In the genomic region with DNA sequence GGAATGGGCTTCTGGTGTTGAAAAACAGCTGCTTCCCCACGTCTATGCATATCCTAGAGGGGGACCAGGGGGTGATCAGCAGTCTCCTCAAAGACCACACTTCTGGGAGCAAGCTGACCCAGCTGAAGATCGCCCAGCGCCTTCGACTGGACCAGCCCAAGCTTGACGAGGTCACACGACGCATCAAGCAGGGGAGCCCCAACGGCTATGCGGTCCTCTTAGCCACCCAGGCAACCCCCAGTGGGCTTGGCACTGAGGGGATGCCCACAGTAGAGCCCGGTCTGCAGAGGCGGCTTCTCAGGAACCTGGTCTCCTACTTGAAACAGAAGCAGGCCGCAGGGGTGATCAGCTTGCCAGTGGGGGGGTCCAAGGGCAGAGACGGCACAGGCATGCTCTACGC, we compare ENCODE assay signal across 15 cellular contexts. TPM values are rescaled to one million over a fixed set of nuclear protein-coding genes. Genes with fewer than 3 reads are reported as not detected.
DNase-seq lines count a peak whose midpoint lies in the region; ATAC-seq, FAIRE-seq and TF ChIP-seq lines count a peak whose summit lies in the region.
"Had no signal": no experiment of that assay in that cellular context is flagged by ENCODE, and none has a peak within 500 bp of the region (broad histone marks: within the 10 kb centered on the region; RNA-seq: fewer than 3 reads in every experiment).

No MANE protein-coding gene starts in this region.

- H4K20me1 ChIP-seq in GM12878 (ENCODE audit: control insufficient read depth, insufficient read depth), result peaks cover 11% of the 10 kb centered on the region; the same call in 1 of the 2 replicates

- H3K36me3 Mint-ChIP-seq in CD4-positive, alpha-beta T cell (ENCODE audit: low read depth), result peaks cover 64% of the 10 kb centered on the region
- H3K36me3 Mint-ChIP-seq in nephron (ENCODE audit: low read depth), result peaks cover 58% of the 10 kb centered on the region

- peaks cover 17% of the 10 kb centered on the region for H3K4me1 ChIP-seq in GM12878 (ENCODE audit: control insufficient read depth, insufficient read depth, low read length)

- no peak for TF ChIP-seq CTCF in CD4-positive, alpha-beta T cell (IDR thresholded peaks at IDR 0.05)
- TF ChIP-seq CTCF in GM12878 (IDR thresholded peaks at IDR 0.05 in 2 of 3, conservative IDR thresholded peaks at IDR 0.05 in 1 of 3; ENCODE audit: control insufficient read depth in 2 of 3, extremely low read depth in 1 of 3, insufficient read depth in 1 of 3, low read depth in 3 of 3, low read length in 3 of 3) (no peak), nephron (IDR thresholded peaks at IDR 0.05; ENCODE audit: unreplicated experiment in 3 of 3) (no peak)

- SMC1A ChIA-PET in GM12878 (lab: Charles Lee; ENCODE audit: uncharacterized antibody, unreplicated experiment), result no interaction called here

- no peaks in the 10 kb centered on the region for H3K9me3 ChIP-seq in CD4-positive, alpha-beta T cell (ENCODE audit: control insufficient read depth, low read length)
- H3K9me3 ChIP-seq in GM12878 (replicated peaks; ENCODE audit: control insufficient read depth, insufficient read depth, low read length), result no peaks in the 10 kb centered on the region
- H3K9me3 ChIP-seq: gastroesophageal sphincter had no signal

- DNase-seq in CD4-positive, alpha-beta T cell, result no peak
- DNase-seq in HEK293T (ENCODE audit: extremely low spot score) (no peak), GM12878 (ENCODE audit: low read depth, low spot score) (no peak), GOT3 (lab: John Stamatoyannopoulos, UW) (no peak), NCI-H510A (lab: John Stamatoyannopoulos, UW) (no peak)
- DNase-seq in stimulated activated CD4-positive, alpha-beta T cell treated with anti-CD3 and anti-CD28 coated beads, Interleukin-4, amount 100 ng/mL, for 4 hours, result no peak
- DNase-seq: effector CD8-positive, alpha-beta T cell; NCI-H2227 treated with DMSO at 0.1 percent for 48 hours; RPMI8226 had no signal

- no peaks in the 10 kb centered on the region for H3K9me3 Mint-ChIP-seq in CD4-positive, alpha-beta T cell
- H3K9me3 Mint-ChIP-seq in nephron, result no peaks in the 10 kb centered on the region

- RAD21 ChIA-PET in GM12878 (lab: Charles Lee; ENCODE audit: unreplicated experiment), result interaction anchor here (0.7 kb wide), 1 partner anchor 108 kb away, joined by 3 read pairs; no protein-coding TSS in a partner anchor

- H3K79me2 ChIP-seq in GM12878 (ENCODE audit: control insufficient read depth, insufficient read depth, low read length), result peaks cover 43% of the 10 kb centered on the region

- H3K36me3 ChIP-seq in GM12878 (ENCODE audit: control insufficient read depth in 2 of 2, insufficient read depth in 2 of 2, low read length in 1 of 2), result peaks cover 18 to 33% of the 10 kb centered on the region in 2 experiments

- no peaks in the 10 kb centered on the region for H3K27me3 Mint-ChIP-seq in CD4-positive, alpha-beta T cell
- H3K27me3 Mint-ChIP-seq in nephron (ENCODE audit: low read depth), result no peaks in the 10 kb centered on the region

- peak overlapping the region; percentile 85 for H3K27ac Mint-ChIP-seq in CD4-positive, alpha-beta T cell
- H3K27ac Mint-ChIP-seq in nephron, result peak overlapping the region in 2 of 3 experiments; percentile 11 to 71

- peaks cover 59% of the 10 kb centered on the region for H3K4me1 Mint-ChIP-seq in CD4-positive, alpha-beta T cell (ENCODE audit: low read depth)
- H3K4me1 Mint-ChIP-seq in nephron, result peaks cover 44% of the 10 kb centered on the region

- WGBS in GM12878 (ENCODE audit: insufficient coverage, insufficient replicate concordance, low lambda C conversion rate, missing lambda C conversion rate), result 80% methylated on average over 14 of the region's 14 CpGs

- no peak for FAIRE-seq in GM12878 (lab: Jason Lieb, UNC)
- FAIRE-seq: keratinocyte, TTC549 had no signal

- CTCF ChIA-PET in CD4-positive, alpha-beta T cell (lab: Charles Lee), result no interaction called here
- CTCF ChIA-PET in HEK293T (lab: Yijun Ruan, JAX) (no interaction called here), GM12878 (lab: Yijun Ruan, JAX) (interaction anchor here (0.6 to 1.9 kb wide), 3 partner anchors 41 to 629 kb away, joined by 3 to 8 read pairs (median 3); no protein-coding TSS in a partner anchor)

- no peak for ATAC-seq in CD4-positive, alpha-beta T cell (ENCODE audit: poor library complexity)
- ATAC-seq in GM12878 (no peak), GM21367 (IDR thresholded peaks at IDR 0.05; ENCODE audit: unreplicated experiment) (no peak)
- ATAC-seq: gastroesophageal sphincter, HCT116 had no signal

- intact Hi-C loops in CD4-positive, alpha-beta T cell (cut with DNase I, micrococcal nuclease), result loop anchor here in 1 of 2 experiments (5.0 to 10.0 kb wide), 3 partner anchors 144 to 1041 kb away; a partner anchor contains a TSS
- intact Hi-C loops in GM12878 (cut with micrococcal nuclease; ENCODE audit: unreplicated experiment), result loop anchor here (5.0 kb wide), 2 partner anchors 104 to 404 kb away; no protein-coding TSS in a partner anchor

- TF ChIP-seq RAD21 in GM12878 (IDR thresholded peaks at IDR 0.05; ENCODE audit: insufficient read depth, low read depth, low read length), result no peak

- POLR2A ChIA-PET in CD4-positive, alpha-beta T cell (lab: Charles Lee), result interaction anchor here (1.3 to 3.3 kb wide), 3 partner anchors 9 to 106 kb away, joined by 3 to 17 read pairs (median 13); a partner anchor contains a TSS
- POLR2A ChIA-PET in HEK293T (lab: Yijun Ruan, JAX) (interaction anchor here (1.3 to 1.7 kb wide), 2 partner anchors 106 to 777 kb away, joined by 4 to 8 read pairs; a partner anchor contains a TSS), GM12878 (lab: Charles Lee) (interaction anchor here (0.5 kb wide), 1 partner anchor 300 kb away, joined by 8 read pairs; no protein-coding TSS in a partner anchor)

- no peaks in the 10 kb centered on the region for H3K27me3 ChIP-seq in CD4-positive, alpha-beta T cell (ENCODE audit: control insufficient read depth, insufficient read depth, low read length)
- no peaks in the 10 kb centered on the region for H3K27me3 ChIP-seq in GM12878 (replicated peaks in 1 of 2; ENCODE audit: control insufficient read depth in 2 of 2, insufficient read depth in 2 of 2, low read length in 1 of 2)
- H3K27me3 ChIP-seq: gastroesophageal sphincter had no signal

- in situ Hi-C loops in GM12878 (cut with MboI), result loop anchor here (10.0 kb wide), 1 partner anchor 1059 kb away; no protein-coding TSS in a partner anchor

- H3K9ac ChIP-seq in GM12878 (ENCODE audit: control insufficient read depth, insufficient read depth, low read length), result no peak overlapping the region

- H3K4me3 Mint-ChIP-seq in CD4-positive, alpha-beta T cell, result peak overlapping the region; percentile 80
- H3K4me3 Mint-ChIP-seq in nephron, result peak overlapping the region; percentile 85 to 87 (median 85)

- no peak overlapping the region for H3K4me3 ChIP-seq in GM12878

- H3K27ac ChIP-seq in CD4-positive, alpha-beta T cell (ENCODE audit: low read depth, low read length), result peak overlapping the region; percentile 17
- no peak overlapping the region for H3K27ac ChIP-seq in GM12878 (ENCODE audit: control insufficient read depth, insufficient read depth)

- TF ChIP-seq EP300 in GM12878 (IDR thresholded peaks at IDR 0.05; ENCODE audit: borderline replicate concordance in 1 of 2, control insufficient read depth in 1 of 2, low read depth in 2 of 2, low read length in 2 of 2), result no peak

- no peak overlapping the region for H2AFZ ChIP-seq in GM12878 (ENCODE audit: control insufficient read depth, low read depth, low read length)

- TF ChIP-seq POLR2A in GM12878 (IDR thresholded peaks at IDR 0.05; ENCODE audit: low read depth, low read length), result peak; percentile 62

- no TSS peak for BruUV-seq in GM12878 (replicated peaks; lab: Mats Ljungman, UMichigan)

- H3K4me2 ChIP-seq in GM12878 (ENCODE audit: control insufficient read depth, insufficient read depth), result no peak overlapping the region

TF ChIP-seq in HEK293T, 16 proteins besides CTCF, POLR2A, EP300 and RAD21 (continues in another document):
- no peak for TF ChIP-seq ELF4 (IDR thresholded peaks at IDR 0.05)

RNA-seq across cellular contexts. Expression of a gene that starts 2.5 kb away (rescaled TPM):
- 10 to 100 TPM; 29.1 to 29.2 TPM for total RNA-seq in CD4-positive, alpha-beta T cell
- total RNA-seq in GM12878 (2013; cell fraction: nucleolus; rRNA removed), result 8.5 and 10.2 TPM in 2 replicates
- 23.1 and 26.1 TPM in 2 replicates for total RNA-seq in GM12878 (2014; rRNA removed)
- total RNA-seq in GM12878 (2014; rRNA removed; fragmentation: Illumina TruSeq; extraction: Trizol), result 17.8 and 19.9 TPM in 2 replicates
- total RNA-seq in GM12878 (2021), result 34.5 and 34.8 TPM in 2 replicates
- 8.1 TPM for polyA plus RNA-seq in GM12878 (2011; ENCODE audit: low read depth)
- polyA plus RNA-seq in GM12878 (2011; rRNA removed), result 5.1 and 6.1 TPM in 2 replicates
- polyA plus RNA-seq in GM12878 (2011; cell fraction: cytosol; rRNA removed), result 7.8 and 9.8 TPM in 2 replicates
- polyA plus RNA-seq in GM12878 (2011; cell fraction: nucleus; rRNA removed), result 7.2 and 8.5 TPM in 2 replicates
- polyA plus RNA-seq in GM12878 (2012), result 11.3 and 18.0 TPM in 2 replicates
- 12.5 and 21.2 TPM in 2 replicates for polyA plus RNA-seq in GM12878 (2014; fragmentation: Illumina TruSeq; extraction: Trizol)
- 1 to 10 TPM; 2.4 to 3.0 TPM for polyA plus RNA-seq in GM12878 (2014; fragmentation: Nextera tagmentation; extraction: Ambion mirVana)
- polyA plus RNA-seq in GM12878 (2014; rRNA removed), result 22.9 and 23.6 TPM in 2 replicates
- polyA plus RNA-seq in GM12878 (2016; fragmentation: Nextera tagmentation; extraction: Ambion mirVana), result 10 to 100 TPM in 1 of 2 experiments, 1 to 10 TPM in 1; 3.5 to 18.3 TPM
- polyA minus RNA-seq in GM12878 (2011; rRNA and poly(A)+ RNA removed), result 9.5 and 14.5 TPM in 2 replicates
- polyA minus RNA-seq in GM12878 (2011; cell fraction: cytosol; rRNA and poly(A)+ RNA removed), result 4.8 and 6.3 TPM in 2 replicates
- 11.7 and 18.3 TPM in 2 replicates for polyA minus RNA-seq in GM12878 (2011; cell fraction: nucleus; rRNA and poly(A)+ RNA removed)

RNA-seq across cellular contexts. Expression of a gene that starts 8.5 kb away (rescaled TPM):
- total RNA-seq in CD4-positive, alpha-beta T cell, result 10 to 100 TPM; 26.4 to 30.2 TPM
- 15.9 and 16.2 TPM in 2 replicates for total RNA-seq in GM12878 (2013; cell fraction: nucleolus; rRNA removed)
- total RNA-seq in GM12878 (2014; rRNA removed) (73.4 and 81.6 TPM in 2 replicates), GM12878 (2014; rRNA removed; fragmentation: Illumina TruSeq; extraction: Trizol) (84.6 and 100 TPM in 2 replicates), GM12878 (2021) (79.7 and 81.5 TPM in 2 replicates)
- polyA plus RNA-seq in GM12878 (2011; ENCODE audit: low read depth), result 50.6 TPM
- polyA plus RNA-seq in GM12878 (2011; rRNA removed) (65.7 and 85.1 TPM in 2 replicates), GM12878 (2014; fragmentation: Illumina TruSeq; extraction: Trizol) (120 and 125 TPM in 2 replicates), GM12878 (2014; fragmentation: Nextera tagmentation; extraction: Ambion mirVana) (10 to 100 TPM; 22.0 to 68.0 TPM), GM12878 (2014; rRNA removed) (84.3 and 88.6 TPM in 2 replicates), GM12878 (2016; fragmentation: Nextera tagmentation; extraction: Ambion mirVana) (100 to 1,000 TPM in 1 of 2 experiments, 10 to 100 TPM in 1; 95.1 to 103 TPM)
- 37.5 and 55.0 TPM in 2 replicates for polyA plus RNA-seq in GM12878 (2011; cell fraction: cytosol; rRNA removed)
- polyA plus RNA-seq in GM12878 (2011; cell fraction: nucleus; rRNA removed), result 18.1 and 19.3 TPM in 2 replicates
- 109 TPM in 2 replicates for polyA plus RNA-seq in GM12878 (2012)
- polyA minus RNA-seq in GM12878 (2011; rRNA and poly(A)+ RNA removed), result 13.5 and 13.7 TPM in 2 replicates
- 12.0 and 16.9 TPM in 2 replicates for polyA minus RNA-seq in GM12878 (2011; cell fraction: cytosol; rRNA and poly(A)+ RNA removed)
- 5.6 and 11.7 TPM in 2 replicates for polyA minus RNA-seq in GM12878 (2011; cell fraction: nucleus; rRNA and poly(A)+ RNA removed)
